ENCODE assay signal across 8 cellular contexts in genomic region chr7:70694909-70695803, GRCh38.
DNase-seq lines count a peak whose midpoint lies in the region; ATAC-seq and TF ChIP-seq lines count a peak whose summit lies in the region.

No MANE protein-coding gene starts in this region.

- H3K9me3 ChIP-seq in Caco-2, result no peaks in the 10 kb centered on the region

- intact Hi-C loops in Caco-2 (cut with micrococcal nuclease; ENCODE audit: unreplicated experiment), result loop anchor here (5.0 to 10.0 kb wide), 5 partner anchors 123 to 530 kb away; no protein-coding TSS in a partner anchor
- intact Hi-C loops in left ventricle myocardium superior (cut with micrococcal nuclease), result no loop called here

- peaks cover 5% of the 10 kb centered on the region for H3K36me3 Mint-ChIP-seq in Caco-2 (ENCODE audit: insufficient read depth, unreplicated experiment)

- POLR2A ChIA-PET in Caco-2 (lab: Charles Lee), result interaction anchor here (0.6 kb wide), 1 partner anchor 21 kb away, joined by 3 read pairs; no protein-coding TSS in a partner anchor

- BruUV-seq in Caco-2 (replicated peaks; lab: Mats Ljungman, UMichigan), result no TSS peak

- H3K4me3 ChIP-seq in Caco-2 (ENCODE audit: low read depth, low read length) (peak overlapping the region; percentile 66), HFF-Myc (replicated peaks; ENCODE audit: low read depth, low read length) (peak overlapping the region; percentile 79), skeletal muscle cell (ENCODE audit: low read depth, low read length) (peak overlapping the region; percentile 89)

- H3K4me3 Mint-ChIP-seq in Caco-2 (ENCODE audit: unreplicated experiment), result peak overlapping the region; percentile 85

- no peaks in the 10 kb centered on the region for H3K27me3 ChIP-seq in Caco-2 (replicated peaks; ENCODE audit: control insufficient read depth, insufficient read depth, low read length)

- no peaks in the 10 kb centered on the region for H3K27me3 Mint-ChIP-seq in Caco-2 (ENCODE audit: insufficient read depth, unreplicated experiment)

- CTCF ChIA-PET in Caco-2 (lab: Charles Lee), result interaction anchor here (0.7 to 1.0 kb wide), 2 partner anchors 21 to 171 kb away, joined by 5 to 6 read pairs; no protein-coding TSS in a partner anchor

- DNase-seq in Caco-2 (peak in 1 of 2 experiments; percentile 31), HFF-Myc (ENCODE audit: extremely low read depth, low read depth) (no peak), left ventricle myocardium superior (peak; percentile 42), skeletal muscle cell (ENCODE audit: low read depth) (no peak), kidney glomerular epithelial cell (lab: John Stamatoyannopoulos, UW) (no peak), HPDE6-E6E7 (ENCODE audit: extremely low spot score) (no peak)
- DNase-seq in activated T-cell treated with anti-CD3 and anti-CD28 coated beads, Interleukin-2, amount 50 U/mL, for 48 hours, result peak; percentile 28 to 40

- H3K27ac Mint-ChIP-seq in Caco-2 (ENCODE audit: unreplicated experiment), result peak overlapping the region; percentile 73

- H3K4me1 ChIP-seq in Caco-2, result peaks cover 8% of the 10 kb centered on the region; the same call in 1 of the 2 replicates

- no peaks in the 10 kb centered on the region for H3K9me3 Mint-ChIP-seq in Caco-2 (ENCODE audit: unreplicated experiment)

- peak; percentile 14 for ATAC-seq in left ventricle myocardium superior
- no peak for ATAC-seq in GM21723 (IDR thresholded peaks at IDR 0.05; ENCODE audit: unreplicated experiment)

- H3K4me1 Mint-ChIP-seq in Caco-2 (ENCODE audit: low read depth, unreplicated experiment), result peaks cover 6% of the 10 kb centered on the region

- TF ChIP-seq CTCF in Caco-2 (IDR thresholded peaks at IDR 0.05; ENCODE audit: insufficient read depth in 1 of 2, low read depth in 1 of 2, low read length in 1 of 2, severe bottlenecking in 1 of 2, unreplicated experiment in 1 of 2) (no peak), HFF-Myc (IDR thresholded peaks at IDR 0.05; ENCODE audit: low read depth, low read length, missing control alignments) (no peak)

- H3K36me3 ChIP-seq in Caco-2 (ENCODE audit: control insufficient read depth, insufficient read depth, low read length), result peaks cover 2% of the 10 kb centered on the region; the same call in 1 of the 2 replicates

Comparison
In these comparisons a context has a peak if more than half of its experiments do, and no peak if none do; other contexts are left out.
1. DNase-seq: peak in activated T-cell treated with anti-CD3 and anti-CD28 coated beads, Interleukin-2, amount 50 U/mL, for 48 hours (2 of 2) and left ventricle myocardium superior (single experiment); none in HFF-Myc (single experiment), skeletal muscle cell (single experiment), kidney glomerular epithelial cell (single experiment) and HPDE6-E6E7 (single experiment).
2. Peak in every context shown above with its lines, with median percentiles within 50 percentile points of each other: H3K4me3 ChIP-seq.